Comparison of ENCODE assay signal across 1 cellular context in genomic region chr15:55343168-55343567, GRCh38.
TF ChIP-seq lines count a peak whose summit lies in the region.

No MANE protein-coding gene starts in this region.

TF ChIP-seq in WTC11, 78 proteins besides CTCF, POLR2A, EP300 and RAD21:
- TF ChIP-seq PRRX2 (CRISPR knock-in tag; IDR thresholded peaks at IDR 0.05) (no peak), USF2 (CRISPR knock-in tag; IDR thresholded peaks at IDR 0.05) (no peak), PRDM15 (CRISPR knock-in tag; IDR thresholded peaks at IDR 0.05) (no peak), ZNF121 (CRISPR knock-in tag; IDR thresholded peaks at IDR 0.05) (no peak)
- TF ChIP-seq, protein P1, sequence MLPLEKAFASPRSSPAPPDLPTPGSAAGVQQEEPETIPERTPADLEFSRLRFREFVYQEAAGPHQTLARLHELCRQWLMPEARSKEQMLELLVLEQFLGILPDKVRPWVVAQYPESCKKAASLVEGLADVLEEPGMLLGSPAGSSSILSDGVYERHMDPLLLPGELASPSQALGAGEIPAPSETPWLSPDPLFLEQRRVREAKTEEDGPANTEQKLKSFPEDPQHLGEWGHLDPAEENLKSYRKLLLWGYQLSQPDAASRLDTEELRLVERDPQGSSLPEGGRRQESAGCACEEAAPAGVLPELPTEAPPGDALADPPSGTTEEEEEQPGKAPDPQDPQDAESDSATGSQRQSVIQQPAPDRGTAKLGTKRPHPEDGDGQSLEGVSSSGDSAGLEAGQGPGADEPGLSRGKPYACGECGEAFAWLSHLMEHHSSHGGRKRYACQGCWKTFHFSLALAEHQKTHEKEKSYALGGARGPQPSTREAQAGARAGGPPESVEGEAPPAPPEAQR (CRISPR knock-in tag; IDR thresholded peaks at IDR 0.05), result no peak
- TF ChIP-seq, protein P2, sequence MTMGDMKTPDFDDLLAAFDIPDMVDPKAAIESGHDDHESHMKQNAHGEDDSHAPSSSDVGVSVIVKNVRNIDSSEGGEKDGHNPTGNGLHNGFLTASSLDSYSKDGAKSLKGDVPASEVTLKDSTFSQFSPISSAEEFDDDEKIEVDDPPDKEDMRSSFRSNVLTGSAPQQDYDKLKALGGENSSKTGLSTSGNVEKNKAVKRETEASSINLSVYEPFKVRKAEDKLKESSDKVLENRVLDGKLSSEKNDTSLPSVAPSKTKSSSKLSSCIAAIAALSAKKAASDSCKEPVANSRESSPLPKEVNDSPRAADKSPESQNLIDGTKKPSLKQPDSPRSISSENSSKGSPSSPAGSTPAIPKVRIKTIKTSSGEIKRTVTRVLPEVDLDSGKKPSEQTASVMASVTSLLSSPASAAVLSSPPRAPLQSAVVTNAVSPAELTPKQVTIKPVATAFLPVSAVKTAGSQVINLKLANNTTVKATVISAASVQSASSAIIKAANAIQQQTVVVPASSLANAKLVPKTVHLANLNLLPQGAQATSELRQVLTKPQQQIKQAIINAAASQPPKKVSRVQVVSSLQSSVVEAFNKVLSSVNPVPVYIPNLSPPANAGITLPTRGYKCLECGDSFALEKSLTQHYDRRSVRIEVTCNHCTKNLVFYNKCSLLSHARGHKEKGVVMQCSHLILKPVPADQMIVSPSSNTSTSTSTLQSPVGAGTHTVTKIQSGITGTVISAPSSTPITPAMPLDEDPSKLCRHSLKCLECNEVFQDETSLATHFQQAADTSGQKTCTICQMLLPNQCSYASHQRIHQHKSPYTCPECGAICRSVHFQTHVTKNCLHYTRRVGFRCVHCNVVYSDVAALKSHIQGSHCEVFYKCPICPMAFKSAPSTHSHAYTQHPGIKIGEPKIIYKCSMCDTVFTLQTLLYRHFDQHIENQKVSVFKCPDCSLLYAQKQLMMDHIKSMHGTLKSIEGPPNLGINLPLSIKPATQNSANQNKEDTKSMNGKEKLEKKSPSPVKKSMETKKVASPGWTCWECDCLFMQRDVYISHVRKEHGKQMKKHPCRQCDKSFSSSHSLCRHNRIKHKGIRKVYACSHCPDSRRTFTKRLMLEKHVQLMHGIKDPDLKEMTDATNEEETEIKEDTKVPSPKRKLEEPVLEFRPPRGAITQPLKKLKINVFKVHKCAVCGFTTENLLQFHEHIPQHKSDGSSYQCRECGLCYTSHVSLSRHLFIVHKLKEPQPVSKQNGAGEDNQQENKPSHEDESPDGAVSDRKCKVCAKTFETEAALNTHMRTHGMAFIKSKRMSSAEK (CRISPR knock-in tag; IDR thresholded peaks at IDR 0.05; ENCODE audit: borderline replicate concordance), result no peak
